Comparison of ENCODE assay signal across 1 cellular context in the genomic region with DNA sequence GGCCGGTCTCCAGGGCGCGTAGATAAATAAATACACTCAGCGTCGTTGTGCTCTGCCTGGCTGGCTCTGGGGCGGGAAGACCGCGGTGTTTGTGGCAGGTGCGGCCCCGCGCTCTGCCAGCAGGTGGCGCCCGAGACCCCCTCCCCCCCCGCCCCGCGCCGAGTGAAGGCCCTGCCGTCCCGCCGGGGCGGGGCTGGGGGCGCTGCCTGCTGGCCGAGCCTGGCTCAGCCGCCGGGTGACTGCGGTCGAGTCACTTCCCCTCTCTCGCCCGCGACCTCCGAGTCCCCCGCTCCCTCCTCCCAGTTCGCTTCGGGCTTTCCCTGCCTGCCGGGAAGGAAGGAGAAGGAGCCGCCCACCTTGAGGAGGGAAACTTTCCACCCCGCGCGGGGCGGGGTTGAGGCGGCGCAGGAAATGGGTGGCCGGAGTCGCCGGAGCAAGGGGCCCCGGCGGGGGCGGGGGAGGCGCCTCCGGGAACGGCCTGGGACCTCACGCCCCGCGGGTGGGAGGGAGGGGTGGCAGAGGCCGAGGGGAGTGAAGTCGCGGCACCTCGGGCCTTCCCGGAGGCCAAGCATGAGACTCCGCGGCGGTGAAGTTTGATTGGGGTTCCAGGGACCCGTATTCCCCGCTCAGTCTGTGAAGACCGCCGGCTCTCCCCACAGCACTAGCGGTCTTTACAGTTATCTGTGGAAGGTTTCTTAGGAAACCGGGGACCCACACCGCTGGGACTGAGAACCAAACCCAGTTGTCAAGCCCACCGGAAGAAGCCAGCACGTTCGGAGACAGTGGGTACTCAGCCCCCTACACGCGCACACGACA.
TF ChIP-seq lines count a peak whose summit lies in the region.

No MANE protein-coding gene starts in this region.

TF ChIP-seq in HepG2, 621 proteins besides CTCF, POLR2A, EP300 and RAD21 (continued from another document and continues in another):
- TF ChIP-seq, protein P1, sequence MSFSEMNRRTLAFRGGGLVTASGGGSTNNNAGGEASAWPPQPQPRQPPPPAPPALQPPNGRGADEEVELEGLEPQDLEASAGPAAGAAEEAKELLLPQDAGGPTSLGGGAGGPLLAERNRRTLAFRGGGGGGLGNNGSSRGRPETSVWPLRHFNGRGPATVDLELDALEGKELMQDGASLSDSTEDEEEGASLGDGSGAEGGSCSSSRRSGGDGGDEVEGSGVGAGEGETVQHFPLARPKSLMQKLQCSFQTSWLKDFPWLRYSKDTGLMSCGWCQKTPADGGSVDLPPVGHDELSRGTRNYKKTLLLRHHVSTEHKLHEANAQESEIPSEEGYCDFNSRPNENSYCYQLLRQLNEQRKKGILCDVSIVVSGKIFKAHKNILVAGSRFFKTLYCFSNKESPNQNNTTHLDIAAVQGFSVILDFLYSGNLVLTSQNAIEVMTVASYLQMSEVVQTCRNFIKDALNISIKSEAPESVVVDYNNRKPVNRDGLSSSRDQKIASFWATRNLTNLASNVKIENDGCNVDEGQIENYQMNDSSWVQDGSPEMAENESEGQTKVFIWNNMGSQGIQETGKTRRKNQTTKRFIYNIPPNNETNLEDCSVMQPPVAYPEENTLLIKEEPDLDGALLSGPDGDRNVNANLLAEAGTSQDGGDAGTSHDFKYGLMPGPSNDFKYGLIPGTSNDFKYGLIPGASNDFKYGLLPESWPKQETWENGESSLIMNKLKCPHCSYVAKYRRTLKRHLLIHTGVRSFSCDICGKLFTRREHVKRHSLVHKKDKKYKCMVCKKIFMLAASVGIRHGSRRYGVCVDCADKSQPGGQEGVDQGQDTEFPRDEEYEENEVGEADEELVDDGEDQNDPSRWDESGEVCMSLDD (CRISPR knock-in tag; IDR thresholded peaks at IDR 0.05; ENCODE audit: borderline replicate concordance): no peak
- TF ChIP-seq, protein P2, sequence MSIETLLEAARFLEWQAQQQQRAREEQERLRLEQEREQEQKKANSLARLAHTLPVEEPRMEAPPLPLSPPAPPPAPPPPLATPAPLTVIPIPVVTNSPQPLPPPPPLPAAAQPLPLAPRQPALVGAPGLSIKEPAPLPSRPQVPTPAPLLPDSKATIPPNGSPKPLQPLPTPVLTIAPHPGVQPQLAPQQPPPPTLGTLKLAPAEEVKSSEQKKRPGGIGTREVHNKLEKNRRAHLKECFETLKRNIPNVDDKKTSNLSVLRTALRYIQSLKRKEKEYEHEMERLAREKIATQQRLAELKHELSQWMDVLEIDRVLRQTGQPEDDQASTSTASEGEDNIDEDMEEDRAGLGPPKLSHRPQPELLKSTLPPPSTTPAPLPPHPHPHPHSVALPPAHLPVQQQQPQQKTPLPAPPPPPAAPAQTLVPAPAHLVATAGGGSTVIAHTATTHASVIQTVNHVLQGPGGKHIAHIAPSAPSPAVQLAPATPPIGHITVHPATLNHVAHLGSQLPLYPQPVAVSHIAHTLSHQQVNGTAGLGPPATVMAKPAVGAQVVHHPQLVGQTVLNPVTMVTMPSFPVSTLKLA (IDR thresholded peaks at IDR 0.05): no peak
- TF ChIP-seq, protein P3, sequence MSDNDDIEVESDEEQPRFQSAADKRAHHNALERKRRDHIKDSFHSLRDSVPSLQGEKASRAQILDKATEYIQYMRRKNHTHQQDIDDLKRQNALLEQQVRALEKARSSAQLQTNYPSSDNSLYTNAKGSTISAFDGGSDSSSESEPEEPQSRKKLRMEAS (IDR thresholded peaks at IDR 0.05): peak; percentile 55
- TF ChIP-seq HOXA3 (CRISPR knock-in tag; IDR thresholded peaks at IDR 0.05) (peak; percentile 38; the same call in 1 of the 2 replicates), ZNF160 (CRISPR knock-in tag; IDR thresholded peaks at IDR 0.05) (no peak), RBAK (CRISPR knock-in tag; IDR thresholded peaks at IDR 0.05) (no peak), ZNF776 (CRISPR knock-in tag; IDR thresholded peaks at IDR 0.05) (0 out of 2 replicates have a peak, but pooled peaks have one; percentile 40), PITX1 (CRISPR knock-in tag; IDR thresholded peaks at IDR 0.05) (no peak), ZSCAN29 (CRISPR knock-in tag; conservative IDR thresholded peaks at IDR 0.05) (no peak), ONECUT2 (CRISPR knock-in tag; IDR thresholded peaks at IDR 0.05) (0 out of 2 replicates have a peak, but pooled peaks have one; percentile 9), CHD2 (IDR thresholded peaks at IDR 0.05; ENCODE audit: low read depth, low read length) (no peak), ZNF333 (CRISPR knock-in tag; IDR thresholded peaks at IDR 0.05; ENCODE audit: borderline replicate concordance) (no peak), TBX3 (IDR thresholded peaks at IDR 0.05; ENCODE audit: borderline replicate concordance) (no peak), SMYD3 (CRISPR knock-in tag; IDR thresholded peaks at IDR 0.05) (no peak), ZNF672 (CRISPR knock-in tag; IDR thresholded peaks at IDR 0.05) (no peak), ZNF850 (CRISPR knock-in tag; conservative IDR thresholded peaks at IDR 0.05) (no peak), ZFP36 (IDR thresholded peaks at IDR 0.05; ENCODE audit: borderline replicate concordance, low read depth, low read length, partially characterized antibody) (no peak), CEBPB (IDR thresholded peaks at IDR 0.05; ENCODE audit: borderline replicate concordance, low read depth, low read length) (no peak), IKZF1 (IDR thresholded peaks at IDR 0.05) (no peak), U2AF1 (optimal IDR thresholded peaks at IDR 0.05; ENCODE audit: low read depth, low read length) (no peak), TCF12 (IDR thresholded peaks at IDR 0.05) (no peak), TCF12 (CRISPR knock-in tag; IDR thresholded peaks at IDR 0.05) (peak; percentile 43; the same call in 1 of the 2 replicates), MATR3 (CRISPR knock-in tag; IDR thresholded peaks at IDR 0.05) (no peak), CEBPG (CRISPR knock-in tag; IDR thresholded peaks at IDR 0.05) (no peak), ZNF781 (CRISPR knock-in tag; IDR thresholded peaks at IDR 0.05; ENCODE audit: borderline replicate concordance, not compliant biosample characterization) (no peak), MYNN (CRISPR knock-in tag; IDR thresholded peaks at IDR 0.05; ENCODE audit: low read depth) (no peak), ZNF761 (CRISPR knock-in tag; conservative IDR thresholded peaks at IDR 0.05) (no peak), SRSF9 (IDR thresholded peaks at IDR 0.05; ENCODE audit: borderline replicate concordance, insufficient read depth, low read depth, low read length, poor library complexity, severe bottlenecking) (no peak), NR2C2 (CRISPR knock-in tag; IDR thresholded peaks at IDR 0.05; ENCODE audit: borderline replicate concordance) (no peak), ZBTB21 (CRISPR knock-in tag; IDR thresholded peaks at IDR 0.05) (no peak), ZNF839 (CRISPR knock-in tag; IDR thresholded peaks at IDR 0.05; ENCODE audit: borderline replicate concordance) (no peak)
- TF ChIP-seq, protein P4, sequence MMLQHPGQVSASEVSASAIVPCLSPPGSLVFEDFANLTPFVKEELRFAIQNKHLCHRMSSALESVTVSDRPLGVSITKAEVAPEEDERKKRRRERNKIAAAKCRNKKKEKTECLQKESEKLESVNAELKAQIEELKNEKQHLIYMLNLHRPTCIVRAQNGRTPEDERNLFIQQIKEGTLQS (CRISPR knock-in tag; IDR thresholded peaks at IDR 0.05): no peak; the same call in 1 of the 2 replicates
- TF ChIP-seq, protein P5, sequence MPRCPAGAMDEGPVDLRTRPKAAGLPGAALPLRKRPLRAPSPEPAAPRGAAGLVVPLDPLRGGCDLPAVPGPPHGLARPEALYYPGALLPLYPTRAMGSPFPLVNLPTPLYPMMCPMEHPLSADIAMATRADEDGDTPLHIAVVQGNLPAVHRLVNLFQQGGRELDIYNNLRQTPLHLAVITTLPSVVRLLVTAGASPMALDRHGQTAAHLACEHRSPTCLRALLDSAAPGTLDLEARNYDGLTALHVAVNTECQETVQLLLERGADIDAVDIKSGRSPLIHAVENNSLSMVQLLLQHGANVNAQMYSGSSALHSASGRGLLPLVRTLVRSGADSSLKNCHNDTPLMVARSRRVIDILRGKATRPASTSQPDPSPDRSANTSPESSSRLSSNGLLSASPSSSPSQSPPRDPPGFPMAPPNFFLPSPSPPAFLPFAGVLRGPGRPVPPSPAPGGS (CRISPR knock-in tag; IDR thresholded peaks at IDR 0.05): no peak
- TF ChIP-seq, protein P6, sequence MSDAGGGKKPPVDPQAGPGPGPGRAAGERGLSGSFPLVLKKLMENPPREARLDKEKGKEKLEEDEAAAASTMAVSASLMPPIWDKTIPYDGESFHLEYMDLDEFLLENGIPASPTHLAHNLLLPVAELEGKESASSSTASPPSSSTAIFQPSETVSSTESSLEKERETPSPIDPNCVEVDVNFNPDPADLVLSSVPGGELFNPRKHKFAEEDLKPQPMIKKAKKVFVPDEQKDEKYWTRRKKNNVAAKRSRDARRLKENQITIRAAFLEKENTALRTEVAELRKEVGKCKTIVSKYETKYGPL (CRISPR knock-in tag; IDR thresholded peaks at IDR 0.05): no peak
- TF ChIP-seq, protein P7, sequence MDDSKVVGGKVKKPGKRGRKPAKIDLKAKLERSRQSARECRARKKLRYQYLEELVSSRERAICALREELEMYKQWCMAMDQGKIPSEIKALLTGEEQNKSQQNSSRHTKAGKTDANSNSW (CRISPR knock-in tag; IDR thresholded peaks at IDR 0.05; ENCODE audit: borderline replicate concordance): no peak
- TF ChIP-seq, protein P8, sequence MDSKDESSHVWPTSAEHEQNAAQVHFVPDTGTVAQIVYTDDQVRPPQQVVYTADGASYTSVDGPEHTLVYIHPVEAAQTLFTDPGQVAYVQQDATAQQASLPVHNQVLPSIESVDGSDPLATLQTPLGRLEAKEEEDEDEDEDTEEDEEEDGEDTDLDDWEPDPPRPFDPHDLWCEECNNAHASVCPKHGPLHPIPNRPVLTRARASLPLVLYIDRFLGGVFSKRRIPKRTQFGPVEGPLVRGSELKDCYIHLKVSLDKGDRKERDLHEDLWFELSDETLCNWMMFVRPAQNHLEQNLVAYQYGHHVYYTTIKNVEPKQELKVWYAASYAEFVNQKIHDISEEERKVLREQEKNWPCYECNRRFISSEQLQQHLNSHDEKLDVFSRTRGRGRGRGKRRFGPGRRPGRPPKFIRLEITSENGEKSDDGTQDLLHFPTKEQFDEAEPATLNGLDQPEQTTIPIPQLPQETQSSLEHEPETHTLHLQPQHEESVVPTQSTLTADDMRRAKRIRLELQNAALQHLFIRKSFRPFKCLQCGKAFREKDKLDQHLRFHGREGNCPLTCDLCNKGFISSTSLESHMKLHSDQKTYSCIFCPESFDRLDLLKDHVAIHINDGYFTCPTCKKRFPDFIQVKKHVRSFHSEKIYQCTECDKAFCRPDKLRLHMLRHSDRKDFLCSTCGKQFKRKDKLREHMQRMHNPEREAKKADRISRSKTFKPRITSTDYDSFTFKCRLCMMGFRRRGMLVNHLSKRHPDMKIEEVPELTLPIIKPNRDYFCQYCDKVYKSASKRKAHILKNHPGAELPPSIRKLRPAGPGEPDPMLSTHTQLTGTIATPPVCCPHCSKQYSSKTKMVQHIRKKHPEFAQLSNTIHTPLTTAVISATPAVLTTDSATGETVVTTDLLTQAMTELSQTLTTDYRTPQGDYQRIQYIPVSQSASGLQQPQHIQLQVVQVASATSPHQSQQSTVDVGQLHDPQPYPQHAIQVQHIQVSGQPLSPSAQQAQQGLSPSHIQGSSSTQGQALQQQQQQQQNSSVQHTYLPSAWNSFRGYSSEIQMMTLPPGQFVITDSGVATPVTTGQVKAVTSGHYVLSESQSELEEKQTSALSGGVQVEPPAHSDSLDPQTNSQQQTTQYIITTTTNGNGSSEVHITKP (CRISPR knock-in tag; IDR thresholded peaks at IDR 0.05; ENCODE audit: low read depth): 0 out of 2 replicates have a peak, but pooled peaks have one; percentile 3
- TF ChIP-seq, protein P9, sequence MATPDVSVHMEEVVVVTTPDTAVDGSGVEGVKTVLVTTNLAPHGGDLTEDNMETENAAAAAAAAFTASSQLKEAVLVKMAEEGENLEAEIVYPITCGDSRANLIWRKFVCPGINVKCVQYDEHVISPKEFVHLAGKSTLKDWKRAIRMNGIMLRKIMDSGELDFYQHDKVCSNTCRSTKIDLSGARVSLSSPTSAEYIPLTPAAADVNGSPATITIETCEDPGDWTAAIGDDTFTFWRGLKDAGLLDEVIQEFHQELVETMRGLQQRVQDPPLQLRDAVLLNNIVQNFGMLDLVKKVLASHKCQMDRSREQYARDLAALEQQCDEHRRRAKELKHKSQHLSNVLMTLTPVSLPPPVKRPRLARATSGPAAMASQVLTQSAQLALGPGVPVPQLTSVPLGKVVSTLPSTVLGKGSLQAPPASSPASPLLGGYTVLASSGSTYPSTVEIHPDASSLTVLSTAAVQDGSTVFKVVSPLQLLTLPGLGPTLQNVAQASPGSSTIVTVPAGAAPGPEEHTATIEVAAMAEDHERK (CRISPR knock-in tag; IDR thresholded peaks at IDR 0.05; ENCODE audit: low read depth): no peak
- TF ChIP-seq, protein P10, sequence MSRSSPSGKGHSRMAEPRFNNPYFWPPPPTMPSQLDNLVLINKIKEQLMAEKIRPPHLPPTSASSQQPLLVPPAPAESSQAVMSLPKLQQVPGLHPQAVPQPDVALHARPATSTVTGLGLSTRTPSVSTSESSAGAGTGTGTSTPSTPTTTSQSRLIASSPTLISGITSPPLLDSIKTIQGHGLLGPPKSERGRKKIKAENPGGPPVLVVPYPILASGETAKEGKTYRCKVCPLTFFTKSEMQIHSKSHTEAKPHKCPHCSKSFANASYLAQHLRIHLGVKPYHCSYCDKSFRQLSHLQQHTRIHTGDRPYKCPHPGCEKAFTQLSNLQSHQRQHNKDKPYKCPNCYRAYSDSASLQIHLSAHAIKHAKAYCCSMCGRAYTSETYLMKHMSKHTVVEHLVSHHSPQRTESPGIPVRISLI (CRISPR knock-in tag; IDR thresholded peaks at IDR 0.05; ENCODE audit: borderline replicate concordance): no peak
- TF ChIP-seq, protein P11, sequence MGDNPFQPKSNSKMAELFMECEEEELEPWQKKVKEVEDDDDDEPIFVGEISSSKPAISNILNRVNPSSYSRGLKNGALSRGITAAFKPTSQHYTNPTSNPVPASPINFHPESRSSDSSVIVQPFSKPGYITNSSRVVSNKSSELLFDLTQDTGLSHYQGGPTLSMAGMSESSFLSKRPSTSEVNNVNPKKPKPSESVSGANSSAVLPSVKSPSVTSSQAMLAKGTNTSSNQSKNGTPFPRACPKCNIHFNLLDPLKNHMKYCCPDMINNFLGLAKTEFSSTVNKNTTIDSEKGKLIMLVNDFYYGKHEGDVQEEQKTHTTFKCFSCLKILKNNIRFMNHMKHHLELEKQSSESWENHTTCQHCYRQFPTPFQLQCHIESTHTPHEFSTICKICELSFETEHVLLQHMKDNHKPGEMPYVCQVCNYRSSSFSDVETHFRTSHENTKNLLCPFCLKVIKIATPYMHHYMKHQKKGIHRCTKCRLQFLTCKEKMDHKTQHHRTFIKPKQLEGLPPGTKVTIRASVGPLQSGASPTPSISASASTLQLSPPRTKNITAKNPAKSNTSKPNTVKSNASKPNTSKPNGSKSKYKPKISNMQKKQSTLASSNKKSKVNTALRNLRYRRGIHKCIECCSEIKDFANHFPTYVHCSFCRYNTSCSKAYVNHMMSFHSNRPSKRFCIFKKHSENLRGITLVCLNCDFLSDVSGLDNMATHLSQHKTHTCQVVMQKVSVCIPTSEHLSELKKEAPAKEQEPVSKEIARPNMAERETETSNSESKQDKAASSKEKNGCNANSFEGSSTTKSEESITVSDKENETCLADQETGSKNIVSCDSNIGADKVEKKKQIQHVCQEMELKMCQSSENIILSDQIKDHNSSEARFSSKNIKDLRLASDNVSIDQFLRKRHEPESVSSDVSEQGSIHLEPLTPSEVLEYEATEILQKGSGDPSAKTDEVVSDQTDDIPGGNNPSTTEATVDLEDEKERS (CRISPR knock-in tag; IDR thresholded peaks at IDR 0.05): no peak
- TF ChIP-seq, protein P12, sequence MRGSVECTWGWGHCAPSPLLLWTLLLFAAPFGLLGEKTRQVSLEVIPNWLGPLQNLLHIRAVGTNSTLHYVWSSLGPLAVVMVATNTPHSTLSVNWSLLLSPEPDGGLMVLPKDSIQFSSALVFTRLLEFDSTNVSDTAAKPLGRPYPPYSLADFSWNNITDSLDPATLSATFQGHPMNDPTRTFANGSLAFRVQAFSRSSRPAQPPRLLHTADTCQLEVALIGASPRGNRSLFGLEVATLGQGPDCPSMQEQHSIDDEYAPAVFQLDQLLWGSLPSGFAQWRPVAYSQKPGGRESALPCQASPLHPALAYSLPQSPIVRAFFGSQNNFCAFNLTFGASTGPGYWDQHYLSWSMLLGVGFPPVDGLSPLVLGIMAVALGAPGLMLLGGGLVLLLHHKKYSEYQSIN (CRISPR knock-in tag; IDR thresholded peaks at IDR 0.05; ENCODE audit: borderline replicate concordance): no peak
